Comparison of ENCODE assay signal across 15 cellular contexts in genomic region chr9:138064547-138064946, GRCh38.
A peak's percentile ranks its signal among the peaks of the same experiment; 100 is the strongest.
DNase-seq lines count a peak whose midpoint lies in the region; ATAC-seq and TF ChIP-seq lines count a peak whose summit lies in the region.
"Had no signal": no experiment of that assay in that cellular context is flagged by ENCODE, and none has a peak within 500 bp of the region (broad histone marks: within the 10 kb centered on the region; RNA-seq: fewer than 3 reads in every experiment).

No MANE protein-coding gene starts in this region.

- CTCF ChIA-PET in CD4-positive, alpha-beta memory T cell (lab: Charles Lee; ENCODE audit: partially characterized antibody): no interaction called here

- no peak overlapping the region for H3K4me3 ChIP-seq in RWPE2 (ENCODE audit: severe bottlenecking)
- H3K4me3 ChIP-seq in CD4-positive, alpha-beta memory T cell (ENCODE audit: low read length in 2 of 2): no peak overlapping the region
- H3K4me3 ChIP-seq: A549, GM12878 had no signal

- H3K36me3 Mint-ChIP-seq in CD4-positive, alpha-beta memory T cell: no peaks in the 10 kb centered on the region
- H3K36me3 Mint-ChIP-seq: CD8-positive, alpha-beta T cell had no signal

- ATAC-seq in RWPE2 (ENCODE audit: low read depth): no peak
- ATAC-seq: A549; CD8-positive, alpha-beta T cell; GM12878; HCT116 had no signal

- DNase-seq in RWPE2 (ENCODE audit: low spot score): peak; percentile 28
- DNase-seq in cerebellar cortex (ENCODE audit: low spot score): peak; percentile 57
- peak; percentile 50 for DNase-seq in posterior vena cava (ENCODE audit: low spot score)
- no peak for DNase-seq in NCI-H1930 (lab: John Stamatoyannopoulos, UW)
- DNase-seq in CD4-positive, alpha-beta memory T cell: no peak
- no peak for DNase-seq in activated effector memory CD4-positive, alpha-beta T cell treated with Interleukin-2 at 50 U/mL for 16 hours
- DNase-seq: BE2C; CD8-positive, alpha-beta T cell; COR-L47; DMS53 had no signal

- no peak overlapping the region for H3K27ac ChIP-seq in RWPE2 (ENCODE audit: poor library complexity, severe bottlenecking)
- no peak overlapping the region for H3K27ac ChIP-seq in CD4-positive, alpha-beta memory T cell (ENCODE audit: low read depth, low read length)
- H3K27ac ChIP-seq: A549, C4-2B, HL-60 had no signal

- H3K27me3 ChIP-seq in RWPE2 (ENCODE audit: insufficient read depth, poor library complexity, severe bottlenecking): peaks cover 9% of the 10 kb centered on the region
- H3K27me3 ChIP-seq in CD4-positive, alpha-beta memory T cell (ENCODE audit: insufficient read depth, low read length): no peaks in the 10 kb centered on the region
- H3K27me3 ChIP-seq: BE2C had no signal

- intact Hi-C loops in posterior vena cava (cut with DNase I): loop anchor here in 1 of 2 donors (2.0 kb wide), 1 partner anchor 18 kb away; no protein-coding TSS in a partner anchor
- intact Hi-C loops in CD4-positive, alpha-beta memory T cell (cut with micrococcal nuclease): no loop called here

- POLR2A ChIA-PET in CD4-positive, alpha-beta memory T cell (lab: Charles Lee; ENCODE audit: partially characterized antibody): no interaction called here

- H3K27ac Mint-ChIP-seq in CD4-positive, alpha-beta memory T cell: no peak overlapping the region
- H3K27ac Mint-ChIP-seq: CD8-positive, alpha-beta T cell had no signal

- no peaks in the 10 kb centered on the region for H3K4me1 Mint-ChIP-seq in CD4-positive, alpha-beta memory T cell

- H3K4me3 Mint-ChIP-seq in CD4-positive, alpha-beta memory T cell: no peak overlapping the region
- H3K4me3 Mint-ChIP-seq: CD8-positive, alpha-beta T cell had no signal

- H3K9me3 Mint-ChIP-seq in CD4-positive, alpha-beta memory T cell: no peaks in the 10 kb centered on the region
- H3K9me3 Mint-ChIP-seq: CD8-positive, alpha-beta T cell had no signal

- H3K27me3 Mint-ChIP-seq in CD4-positive, alpha-beta memory T cell: peaks cover 3 to 10% of the 10 kb centered on the region in 2 donors

- no peaks in the 10 kb centered on the region for H3K36me3 ChIP-seq in RWPE2 (ENCODE audit: low read depth)
- H3K36me3 ChIP-seq in CD4-positive, alpha-beta memory T cell (ENCODE audit: insufficient read depth, low read length): no peaks in the 10 kb centered on the region
- H3K36me3 ChIP-seq: BE2C had no signal

- no peaks in the 10 kb centered on the region for H3K4me1 ChIP-seq in RWPE2 (ENCODE audit: insufficient read depth, poor library complexity, severe bottlenecking)
- no peaks in the 10 kb centered on the region for H3K4me1 ChIP-seq in CD4-positive, alpha-beta memory T cell (ENCODE audit: insufficient read depth, low read length)
- H3K4me1 ChIP-seq: A549, BE2C had no signal

- H3K9me3 ChIP-seq in RWPE2 (ENCODE audit: severe bottlenecking): no peaks in the 10 kb centered on the region
- no peaks in the 10 kb centered on the region for H3K9me3 ChIP-seq in CD4-positive, alpha-beta memory T cell (ENCODE audit: control insufficient read depth in 1 of 2, low read length in 2 of 2)
- H3K9me3 ChIP-seq: A549, BE2C had no signal

- TF ChIP-seq CTCF in RWPE2 (IDR thresholded peaks at IDR 0.05; ENCODE audit: poor library complexity, severe bottlenecking): no peak

Comparison
In these comparisons a context has a peak if more than half of its experiments do, and no peak if none do; other contexts are left out.
1. DNase-seq: peak in RWPE2 (single experiment), cerebellar cortex (single experiment) and posterior vena cava (single experiment); none in NCI-H1930 (0 of 2), CD4-positive, alpha-beta memory T cell (0 of 5) and activated effector memory CD4-positive, alpha-beta T cell treated with Interleukin-2 at 50 U/mL for 16 hours (single experiment).